In the genomic region with DNA sequence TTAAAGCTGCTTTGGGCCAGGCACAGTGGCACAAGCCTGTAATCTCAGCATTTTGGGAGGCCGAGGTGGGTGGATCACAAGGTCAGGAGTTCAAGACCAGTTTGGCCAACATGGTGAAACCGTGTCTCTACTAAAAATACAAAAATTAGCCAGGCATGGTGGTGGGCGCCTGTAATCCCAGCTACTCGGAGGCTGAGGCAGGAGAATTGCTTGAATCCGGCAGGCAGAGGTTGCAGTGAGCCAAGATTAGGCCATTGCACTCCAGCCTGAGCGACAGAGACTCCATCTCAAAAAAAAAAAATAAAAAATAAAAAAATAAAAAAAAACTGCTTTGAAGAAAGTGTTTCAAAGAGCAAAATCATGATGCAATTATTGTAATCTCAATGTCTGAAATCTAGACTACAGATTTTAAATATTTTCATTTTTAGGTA, we compare ENCODE assay signal across 9 cellular contexts. TPM values are rescaled to one million over a fixed set of nuclear protein-coding genes. Genes with fewer than 3 reads are reported as not detected.
DNase-seq lines count a peak whose midpoint lies in the region; ATAC-seq, FAIRE-seq and TF ChIP-seq lines count a peak whose summit lies in the region.
"Not testable (repeated sequence)": the region's sequence is repeated elsewhere in the genome, so short reads cannot be mapped to it uniquely, and the experiment has no call there.
"Had no signal": no experiment of that assay in that cellular context is flagged by ENCODE, and none has a peak within 500 bp of the region (broad histone marks: within the 10 kb centered on the region; RNA-seq: fewer than 3 reads in every experiment).

No MANE protein-coding gene starts in this region.

- CTCF ChIA-PET in CD8-positive, alpha-beta T cell (lab: Charles Lee): interaction anchor here (1.3 kb wide), 1 partner anchor 8 kb away, joined by 3 read pairs; no protein-coding TSS in a partner anchor
- CTCF ChIA-PET in activated CD4-positive, alpha-beta memory T cell treated with anti-CD3 and anti-CD28 coated beads, Interleukin-2, amount 10 ng/mL, durations not matched to agents 7 days and 5 days (lab: Charles Lee): interaction anchor here (0.7 to 1.4 kb wide), 3 partner anchors 21 to 129 kb away, joined by 3 to 4 read pairs (median 3); no protein-coding TSS in a partner anchor
- CTCF ChIA-PET in endothelial cell of umbilical vein (lab: Charles Lee): interaction anchor here (0.6 to 3.3 kb wide), 3 partner anchors 9 to 83 kb away, joined by 3 to 20 read pairs (median 4); no protein-coding TSS in a partner anchor
- CTCF ChIA-PET in naive thymus-derived CD4-positive, alpha-beta T cell (lab: Charles Lee): not testable (repeated sequence)

- TF ChIP-seq CTCF in CD8-positive, alpha-beta T cell (IDR thresholded peaks at IDR 0.05); HL-60 (IDR thresholded peaks at IDR 0.05; ENCODE audit: insufficient read depth, low read length); Peyer's patch (IDR thresholded peaks at IDR 0.05); endothelial cell of umbilical vein (IDR thresholded peaks at IDR 0.05; ENCODE audit: extremely low read depth in 1 of 2, insufficient read depth in 1 of 2, low read depth in 1 of 2, low read length in 2 of 2); stomach (IDR thresholded peaks at IDR 0.05): not testable (repeated sequence)

- not testable (repeated sequence) for H3K27me3 ChIP-seq in CD8-positive, alpha-beta T cell (ENCODE audit: insufficient read depth, low read length); HL-60 (ENCODE audit: insufficient read depth, poor library complexity, severe bottlenecking); Peyer's patch; endothelial cell of umbilical vein (ENCODE audit: control insufficient read depth in 2 of 2, insufficient read depth in 2 of 2, low read length in 2 of 2); naive thymus-derived CD4-positive, alpha-beta T cell (ENCODE audit: control insufficient read depth in 2 of 2, insufficient read depth in 2 of 2, low read length in 2 of 2); stomach

- POLR2A ChIA-PET in CD8-positive, alpha-beta T cell (lab: Charles Lee): interaction anchor here (1.0 to 1.6 kb wide), 2 partner anchors 11 to 16 kb away, joined by 3 to 4 read pairs; no protein-coding TSS in a partner anchor
- POLR2A ChIA-PET in activated CD4-positive, alpha-beta memory T cell treated with anti-CD3 and anti-CD28 coated beads, Interleukin-2, amount 10 ng/mL, durations not matched to agents 7 days and 5 days (lab: Charles Lee): interaction anchor here (1.2 to 9.4 kb wide), 5 partner anchors 13 to 1166 kb away, joined by 5 to 181 read pairs (median 12); no protein-coding TSS in a partner anchor
- POLR2A ChIA-PET in activated naive CD8-positive, alpha-beta T cell treated with anti-CD3 and anti-CD28 coated beads, Interleukin-2, amount 10 ng/mL, durations not matched to agents 7 days and 5 days (lab: Charles Lee): interaction anchor here (1.4 to 3.5 kb wide), 3 partner anchors 13 to 103 kb away, joined by 3 to 33 read pairs (median 3); no protein-coding TSS in a partner anchor
- POLR2A ChIA-PET in endothelial cell of umbilical vein (lab: Charles Lee): not testable (repeated sequence)
- POLR2A ChIA-PET in naive thymus-derived CD4-positive, alpha-beta T cell (lab: Charles Lee): interaction anchor here (0.6 to 7.0 kb wide), 2 partner anchors 14 to 646 kb away, joined by 4 to 76 read pairs; no protein-coding TSS in a partner anchor

- ATAC-seq in CD8-positive, alpha-beta T cell: peak; percentile 28
- ATAC-seq in activated naive CD8-positive, alpha-beta T cell treated with anti-CD3 and anti-CD28 coated beads, Interleukin-2, amount 10 ng/mL, durations not matched to agents 7 days and 5 days (ENCODE audit: low read depth); naive thymus-derived CD4-positive, alpha-beta T cell: not testable (repeated sequence)

- H3K79me2 ChIP-seq in endothelial cell of umbilical vein (ENCODE audit: control insufficient read depth, insufficient read depth, low read length): not testable (repeated sequence)

- WGBS in stomach, 5 donors: 76 to 86% (median 83%) methylated on average over 6 of the region's 6 CpGs

- H3K4me3 Mint-ChIP-seq in CD8-positive, alpha-beta T cell: peak overlapping the region; percentile 83
- peak overlapping the region; percentile 79 for H3K4me3 Mint-ChIP-seq in activated CD4-positive, alpha-beta memory T cell treated with anti-CD3 and anti-CD28 coated beads, Interleukin-2, amount 10 ng/mL, durations not matched to agents 7 days and 5 days
- H3K4me3 Mint-ChIP-seq in activated naive CD8-positive, alpha-beta T cell treated with anti-CD3 and anti-CD28 coated beads, Interleukin-2, amount 10 ng/mL, durations not matched to agents 7 days and 5 days: peak overlapping the region; percentile 83
- peak overlapping the region; percentile 65 to 89 (median 82) for H3K4me3 Mint-ChIP-seq in naive thymus-derived CD4-positive, alpha-beta T cell

- dilution Hi-C loops in endothelial cell of umbilical vein (cut with MboI; ENCODE audit: extremely low pct_ligation_motif_present, low sequenced_read_pairs): not testable (repeated sequence)

- not testable (repeated sequence) for H3K9me3 ChIP-seq in CD8-positive, alpha-beta T cell (ENCODE audit: low read length); Peyer's patch; endothelial cell of umbilical vein (replicated peaks; ENCODE audit: control insufficient read depth, insufficient read depth, low read length); naive thymus-derived CD4-positive, alpha-beta T cell (ENCODE audit: control insufficient read depth in 2 of 3, low read length in 3 of 3); stomach

- H2AFZ ChIP-seq in endothelial cell of umbilical vein (ENCODE audit: low read depth, low read length): not testable (repeated sequence)

- H3K9ac ChIP-seq in endothelial cell of umbilical vein (replicated peaks; ENCODE audit: extremely low read depth, insufficient read depth, low read length): peak overlapping the region; percentile 25

- not testable (repeated sequence) for H3K36me3 ChIP-seq in CD8-positive, alpha-beta T cell (ENCODE audit: insufficient read depth, low read length); Peyer's patch; endothelial cell of umbilical vein (ENCODE audit: control insufficient read depth in 2 of 2, extremely low read depth in 1 of 2, insufficient read depth in 2 of 2, low read length in 2 of 2); naive thymus-derived CD4-positive, alpha-beta T cell (ENCODE audit: control insufficient read depth in 2 of 3, insufficient read depth in 3 of 3, low read length in 3 of 3); stomach

- H3K9me3 Mint-ChIP-seq in CD8-positive, alpha-beta T cell; activated CD4-positive, alpha-beta memory T cell treated with anti-CD3 and anti-CD28 coated beads, Interleukin-2, amount 10 ng/mL, durations not matched to agents 7 days and 5 days; activated naive CD8-positive, alpha-beta T cell treated with anti-CD3 and anti-CD28 coated beads, Interleukin-2, amount 10 ng/mL, durations not matched to agents 7 days and 5 days; naive thymus-derived CD4-positive, alpha-beta T cell: not testable (repeated sequence)

- not testable (repeated sequence) for FAIRE-seq in endothelial cell of umbilical vein (lab: Jason Lieb, UNC)

- not testable (repeated sequence) for BruUV-seq in endothelial cell of umbilical vein (replicated peaks; lab: Mats Ljungman, UMichigan)

- H3K4me3 ChIP-seq in CD8-positive, alpha-beta T cell (ENCODE audit: low read depth, low read length): peak overlapping the region; percentile 49
- H3K4me3 ChIP-seq in HL-60 (replicated peaks; ENCODE audit: insufficient read depth, low read length) (peak overlapping the region; percentile 52), Peyer's patch (peak overlapping the region; percentile 23 to 42 (median 36)), endothelial cell of umbilical vein (replicated peaks in 1 of 3; ENCODE audit: insufficient read depth in 1 of 3, low read depth in 1 of 3, low read length in 3 of 3) (peak overlapping the region in 1 of 3 experiments; percentile 19), stomach (peak overlapping the region in 1 of 4 donors; percentile 20)
- peak overlapping the region; percentile 61 for H3K4me3 ChIP-seq in naive thymus-derived CD4-positive, alpha-beta T cell (ENCODE audit: low read length)

- H3K27ac ChIP-seq in CD8-positive, alpha-beta T cell (ENCODE audit: low read depth, low read length): peak overlapping the region; percentile 30
- peak overlapping the region; percentile 84 for H3K27ac ChIP-seq in HL-60 (replicated peaks)
- H3K27ac ChIP-seq in Peyer's patch: peak overlapping the region; percentile 55 to 79 (median 60)
- H3K27ac ChIP-seq in endothelial cell of umbilical vein (ENCODE audit: insufficient read depth, low read depth, low read length): peak overlapping the region; percentile 90
- peak overlapping the region; percentile 55 for H3K27ac ChIP-seq in naive thymus-derived CD4-positive, alpha-beta T cell (ENCODE audit: low read depth, low read length)
- H3K27ac ChIP-seq in stomach: peak overlapping the region in 3 of 5 donors; percentile 18 to 66 (median 62)

- H3K27me3 Mint-ChIP-seq in CD8-positive, alpha-beta T cell (ENCODE audit: low read depth); activated CD4-positive, alpha-beta memory T cell treated with anti-CD3 and anti-CD28 coated beads, Interleukin-2, amount 10 ng/mL, durations not matched to agents 7 days and 5 days; activated naive CD8-positive, alpha-beta T cell treated with anti-CD3 and anti-CD28 coated beads, Interleukin-2, amount 10 ng/mL, durations not matched to agents 7 days and 5 days; naive thymus-derived CD4-positive, alpha-beta T cell: not testable (repeated sequence)

- not testable (repeated sequence) for H4K20me1 ChIP-seq in endothelial cell of umbilical vein (replicated peaks; ENCODE audit: control insufficient read depth, extremely low read depth, insufficient read depth, low read length)

- H3K27ac Mint-ChIP-seq in CD8-positive, alpha-beta T cell: peak overlapping the region; percentile 90
- H3K27ac Mint-ChIP-seq in activated CD4-positive, alpha-beta memory T cell treated with anti-CD3 and anti-CD28 coated beads, Interleukin-2, amount 10 ng/mL, durations not matched to agents 7 days and 5 days: peak overlapping the region; percentile 77
- H3K27ac Mint-ChIP-seq in activated naive CD8-positive, alpha-beta T cell treated with anti-CD3 and anti-CD28 coated beads, Interleukin-2, amount 10 ng/mL, durations not matched to agents 7 days and 5 days: peak overlapping the region; percentile 89
- H3K27ac Mint-ChIP-seq in naive thymus-derived CD4-positive, alpha-beta T cell: peak overlapping the region; percentile 19 to 93 (median 87)

- not testable (repeated sequence) for TF ChIP-seq EP300 in stomach (IDR thresholded peaks at IDR 0.05)

- intact Hi-C loops in CD8-positive, alpha-beta T cell (cut with DNase I, micrococcal nuclease): loop anchor here in 1 of 2 experiments (5.0 kb wide), 2 partner anchors 151 to 369 kb away; partner anchors contain the start of genes KLF3 and WDR19
- intact Hi-C loops in endothelial cell of umbilical vein (cut with micrococcal nuclease): loop anchor here (1.0 kb wide), 1 partner anchor 12 kb away; no protein-coding TSS in a partner anchor
- intact Hi-C loops in naive thymus-derived CD4-positive, alpha-beta T cell (cut with micrococcal nuclease): loop anchor here (1.0 to 5.0 kb wide), 12 partner anchors 13 to 606 kb away; partner anchors contain the start of genes KLF3 (in 1 of the 2), LIAS (in 1 of the 2), RPL9 (in 1 of the 2) and SMIM14 (in 1 of the 2)
- intact Hi-C loops in stomach (cut with DNase I; ENCODE audit: low total_unique reads): not testable (repeated sequence)

- peak overlapping the region; percentile 86 for H3K4me2 ChIP-seq in endothelial cell of umbilical vein (ENCODE audit: insufficient read depth, low read length)

- H3K9me1 ChIP-seq in endothelial cell of umbilical vein (replicated peaks; ENCODE audit: control insufficient read depth, extremely low read depth, insufficient read depth, low read length): not testable (repeated sequence)

- H3K36me3 Mint-ChIP-seq in CD8-positive, alpha-beta T cell; activated naive CD8-positive, alpha-beta T cell treated with anti-CD3 and anti-CD28 coated beads, Interleukin-2, amount 10 ng/mL, durations not matched to agents 7 days and 5 days; naive thymus-derived CD4-positive, alpha-beta T cell: not testable (repeated sequence)
- peaks cover 12% of the 10 kb centered on the region for H3K36me3 Mint-ChIP-seq in activated CD4-positive, alpha-beta memory T cell treated with anti-CD3 and anti-CD28 coated beads, Interleukin-2, amount 10 ng/mL, durations not matched to agents 7 days and 5 days (ENCODE audit: low read depth)

- TF ChIP-seq POLR2A in Peyer's patch (IDR thresholded peaks at IDR 0.05); endothelial cell of umbilical vein (IDR thresholded peaks at IDR 0.05; ENCODE audit: low read depth, low read length); stomach (IDR thresholded peaks at IDR 0.05): not testable (repeated sequence)

- H3K4me1 ChIP-seq in CD8-positive, alpha-beta T cell (ENCODE audit: insufficient read depth, low read length): peaks cover 55% of the 10 kb centered on the region
- not testable (repeated sequence) for H3K4me1 ChIP-seq in Peyer's patch
- H3K4me1 ChIP-seq in endothelial cell of umbilical vein (ENCODE audit: control insufficient read depth, extremely low read depth, insufficient read depth, low read length): peaks cover 24% of the 10 kb centered on the region
- H3K4me1 ChIP-seq in naive thymus-derived CD4-positive, alpha-beta T cell (ENCODE audit: control insufficient read depth in 2 of 2, insufficient read depth in 2 of 2, low read length in 2 of 2): peaks cover 33 to 49% of the 10 kb centered on the region in 2 donors
- H3K4me1 ChIP-seq in stomach: peaks cover 0 to 12% (median 2%) of the 10 kb centered on the region in 4 donors

- H3K4me1 Mint-ChIP-seq in CD8-positive, alpha-beta T cell (ENCODE audit: low read depth): peaks cover 44% of the 10 kb centered on the region
- H3K4me1 Mint-ChIP-seq in activated CD4-positive, alpha-beta memory T cell treated with anti-CD3 and anti-CD28 coated beads, Interleukin-2, amount 10 ng/mL, durations not matched to agents 7 days and 5 days: peaks cover 37% of the 10 kb centered on the region
- peaks cover 32% of the 10 kb centered on the region for H3K4me1 Mint-ChIP-seq in activated naive CD8-positive, alpha-beta T cell treated with anti-CD3 and anti-CD28 coated beads, Interleukin-2, amount 10 ng/mL, durations not matched to agents 7 days and 5 days
- H3K4me1 Mint-ChIP-seq in naive thymus-derived CD4-positive, alpha-beta T cell: peaks cover 16 to 60% (median 48%) of the 10 kb centered on the region in 7 donors

- not testable (repeated sequence) for DNase-seq in CD8-positive, alpha-beta T cell; Peyer's patch; endothelial cell of umbilical vein (ENCODE audit: low read depth, low spot score); naive thymus-derived CD4-positive, alpha-beta T cell; stomach
- peak in 1 of 2 experiments; percentile 19 for DNase-seq in HL-60 (ENCODE audit: low read depth in 1 of 2, low spot score in 1 of 2)
- DNase-seq in activated CD4-positive, alpha-beta memory T cell treated with anti-CD3 and anti-CD28 coated beads, Interleukin-2, amount 10 ng/mL, durations not matched to agents 7 days and 5 days: peak; percentile 39
- DNase-seq in activated naive CD8-positive, alpha-beta T cell treated with anti-CD3 and anti-CD28 coated beads, Interleukin-2, amount 10 ng/mL, durations not matched to agents 7 days and 5 days: peak; percentile 39

RNA-seq across cellular contexts. Expression of gene TMEM156, which starts 0.6 kb away (rescaled TPM):
- total RNA-seq in CD8-positive, alpha-beta T cell: 1 to 10 TPM; 8.4 to 9.4 TPM
- 10 to 100 TPM in 1 of 4 donors, under 1 TPM in 2, not detected in 1; 0.70 to 14.9 (median 0.94) TPM for total RNA-seq in Peyer's patch
- 10 to 100 TPM; 27.6 to 28.2 TPM for total RNA-seq in activated CD4-positive, alpha-beta memory T cell treated with anti-CD3 and anti-CD28 coated beads, Interleukin-2, amount 10 ng/mL, durations not matched to agents 7 days and 5 days
- 10 to 100 TPM; 14.0 to 14.9 TPM for total RNA-seq in activated naive CD8-positive, alpha-beta T cell treated with anti-CD3 and anti-CD28 coated beads, Interleukin-2, amount 10 ng/mL, durations not matched to agents 7 days and 5 days
- total RNA-seq in endothelial cell of umbilical vein: 1.00 and 2.7 TPM in 2 replicates
- 0.33 and 0.39 TPM in 2 replicates for polyA plus RNA-seq in endothelial cell of umbilical vein
- polyA plus RNA-seq in endothelial cell of umbilical vein (2011; cell fraction: cytosol; rRNA removed): 0.86 and 1.4 TPM in 2 replicates
- 0.38 and 0.91 TPM in 2 replicates for polyA plus RNA-seq in endothelial cell of umbilical vein (2011; cell fraction: nucleus; rRNA removed)
- 7.6 and 11.1 TPM in 2 replicates for polyA plus RNA-seq in endothelial cell of umbilical vein (2012)
- 0.45 TPM in 1 of 2 replicates, not detected in the other for polyA minus RNA-seq in endothelial cell of umbilical vein
- 4.4 TPM for polyA minus RNA-seq in endothelial cell of umbilical vein (2011; cell fraction: cytosol; rRNA and poly(A)+ RNA removed)
- 1.3 and 2.4 TPM in 2 replicates for polyA minus RNA-seq in endothelial cell of umbilical vein (2011; cell fraction: nucleus; rRNA and poly(A)+ RNA removed)
- 10 to 100 TPM in 2 of 5 experiments, 1 to 10 TPM in 3; 8.6 to 36.4 (median 9.4) TPM for total RNA-seq in naive thymus-derived CD4-positive, alpha-beta T cell
- polyA plus RNA-seq in naive thymus-derived CD4-positive, alpha-beta T cell: 10 to 100 TPM; 16.6 to 37.0 TPM
- total RNA-seq in stomach: 1 to 10 TPM in 1 of 5 donors, under 1 TPM in 1, not detected in 3; 0.37 to 1.2 TPM
- 1 to 10 TPM in 1 of 3 donors, under 1 TPM in 1, not detected in 1; 0.44 to 1.8 TPM for polyA plus RNA-seq in stomach
- total RNA-seq: renal cortical epithelial cell had no signal

RNA-seq across cellular contexts. Expression of gene KLHL5, which starts 30.4 kb away (rescaled TPM):
- total RNA-seq in CD8-positive, alpha-beta T cell: 10 to 100 TPM; 11.8 to 13.2 TPM
- total RNA-seq in Peyer's patch (10 to 100 TPM in 3 of 4 donors, 1 to 10 TPM in 1; 7.2 to 41.3 (median 12.1) TPM), endothelial cell of umbilical vein (54.6 and 64.2 TPM in 2 replicates), stomach (10 to 100 TPM; 11.7 to 51.0 (median 24.9) TPM)
- total RNA-seq in activated CD4-positive, alpha-beta memory T cell treated with anti-CD3 and anti-CD28 coated beads, Interleukin-2, amount 10 ng/mL, durations not matched to agents 7 days and 5 days: 10 to 100 TPM; 36.6 to 36.7 TPM
- 10 to 100 TPM; 16.4 to 18.3 TPM for total RNA-seq in activated naive CD8-positive, alpha-beta T cell treated with anti-CD3 and anti-CD28 coated beads, Interleukin-2, amount 10 ng/mL, durations not matched to agents 7 days and 5 days
- polyA plus RNA-seq in endothelial cell of umbilical vein (23.0 and 32.2 TPM in 2 replicates), stomach (10 to 100 TPM in 2 of 3 donors, 1 to 10 TPM in 1; 6.3 to 35.1 (median 21.2) TPM)
- 35.1 and 36.5 TPM in 2 replicates for polyA plus RNA-seq in endothelial cell of umbilical vein (2011; cell fraction: cytosol; rRNA removed)
- polyA plus RNA-seq in endothelial cell of umbilical vein (2011; cell fraction: nucleus; rRNA removed): 22.9 and 29.4 TPM in 2 replicates
- polyA plus RNA-seq in endothelial cell of umbilical vein (2012): 60.8 and 76.7 TPM in 2 replicates
- 78.6 and 84.3 TPM in 2 replicates for polyA minus RNA-seq in endothelial cell of umbilical vein
- 30.1 TPM for polyA minus RNA-seq in endothelial cell of umbilical vein (2011; cell fraction: cytosol; rRNA and poly(A)+ RNA removed)
- polyA minus RNA-seq in endothelial cell of umbilical vein (2011; cell fraction: nucleus; rRNA and poly(A)+ RNA removed): 27.9 and 36.6 TPM in 2 replicates
- 10 to 100 TPM; 17.8 to 56.7 (median 28.0) TPM for total RNA-seq in naive thymus-derived CD4-positive, alpha-beta T cell
- polyA plus RNA-seq in naive thymus-derived CD4-positive, alpha-beta T cell: 1 to 10 TPM; 8.7 to 9.3 TPM

Comparison
In these comparisons a context has a peak if more than half of its experiments do, and no peak if none do; other contexts are left out.
1. H3K27ac ChIP-seq: peak in every context shown above with its lines; median percentile 90 in endothelial cell of umbilical vein; 84 in HL-60; 62 in stomach; 60 in Peyer's patch; 55 in naive thymus-derived CD4-positive, alpha-beta T cell; 30 in CD8-positive, alpha-beta T cell.